22 cellular contexts compared by ENCODE assay signal in the genomic region with DNA sequence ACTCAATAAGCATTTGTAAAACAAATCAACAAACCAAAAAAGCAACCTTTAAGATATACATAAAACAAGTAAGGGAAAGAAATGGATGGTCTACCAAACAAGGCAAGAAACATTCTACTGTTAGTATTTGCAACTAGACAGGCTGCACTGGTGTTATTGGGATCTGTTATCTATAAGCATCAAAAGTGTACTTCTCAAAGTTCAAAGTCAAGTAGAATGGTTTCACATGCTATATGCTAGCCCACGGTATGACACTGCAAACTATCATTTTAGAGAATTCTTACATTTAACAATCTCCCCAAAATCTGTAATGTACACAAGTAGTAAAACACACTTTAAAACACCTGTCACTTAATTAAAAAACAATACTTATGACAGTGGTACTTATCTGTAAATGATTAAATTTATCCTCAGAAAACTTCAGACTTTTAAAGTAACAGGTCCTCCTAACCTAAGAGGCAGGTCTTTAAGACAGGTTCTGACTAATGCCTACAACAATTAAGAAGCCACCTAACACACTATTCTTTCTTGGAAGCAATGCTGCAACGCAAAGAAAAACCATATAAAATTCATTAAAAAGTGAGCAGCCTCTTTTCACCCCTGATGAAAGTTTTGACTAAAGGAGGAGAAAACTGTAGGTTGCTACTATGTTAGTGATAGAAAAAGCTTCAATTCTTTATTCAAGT. TPM values are rescaled to one million over a fixed set of nuclear protein-coding genes. Genes with fewer than 3 reads are reported as not detected.
DNase-seq lines count a peak whose midpoint lies in the region; ATAC-seq and TF ChIP-seq lines count a peak whose summit lies in the region.
"Had no signal": no experiment of that assay in that cellular context is flagged by ENCODE, and none has a peak within 500 bp of the region (broad histone marks: within the 10 kb centered on the region; RNA-seq: fewer than 3 reads in every experiment).

No MANE protein-coding gene starts in this region.

- no peak overlapping the region for H3K9ac ChIP-seq in Karpas-422 (ENCODE audit: low read length)
- H3K9ac ChIP-seq: BLaER1 treated with 17β-estradiol and CSF1 and Interleukin-3, amounts not matched to agents 10 nM and 100 nM had no signal

- peaks cover 4% of the 10 kb centered on the region for H3K9me3 Mint-ChIP-seq in activated CD4-positive, alpha-beta T cell treated with anti-CD3 and anti-CD28 coated beads for 36 hours (ENCODE audit: low read depth)
- peaks cover 5% of the 10 kb centered on the region for H3K9me3 Mint-ChIP-seq in activated CD4-positive, alpha-beta T cell treated with anti-CD3 and anti-CD28 coated beads, Interleukin-2, amount 10 ng/mL, durations not matched to agents 7 days and 5 days
- no peaks in the 10 kb centered on the region for H3K9me3 Mint-ChIP-seq in natural killer cell
- H3K9me3 Mint-ChIP-seq in natural killer cell treated with Interleukin-12 subunit alpha and Interleukin-12 subunit beta and Interleukin-15 and Interleukin-18, amount 100 ng/mL, for 72 hours, result no peaks in the 10 kb centered on the region
- no peaks in the 10 kb centered on the region for H3K9me3 Mint-ChIP-seq in central memory CD8-positive, alpha-beta T cell

- POLR2A ChIA-PET in activated CD4-positive, alpha-beta T cell treated with anti-CD3 and anti-CD28 coated beads for 36 hours (lab: Charles Lee), result no interaction called here
- POLR2A ChIA-PET in activated CD4-positive, alpha-beta T cell treated with anti-CD3 and anti-CD28 coated beads, Interleukin-2, amount 10 ng/mL, durations not matched to agents 7 days and 5 days (lab: Charles Lee), result no interaction called here

- intact Hi-C loops in activated CD4-positive, alpha-beta T cell treated with anti-CD3 and anti-CD28 coated beads for 36 hours (cut with DNase I, micrococcal nuclease), result no loop called here
- intact Hi-C loops in natural killer cell (cut with micrococcal nuclease) (no loop called here), sciatic nerve (cut with DNase I) (no loop called here)

- no peak overlapping the region for H2AFZ ChIP-seq in Karpas-422 (ENCODE audit: low read length)

- no peak overlapping the region for H3K27ac Mint-ChIP-seq in activated CD4-positive, alpha-beta T cell treated with anti-CD3 and anti-CD28 coated beads for 36 hours
- no peak overlapping the region for H3K27ac Mint-ChIP-seq in activated CD4-positive, alpha-beta T cell treated with anti-CD3 and anti-CD28 coated beads, Interleukin-2, amount 10 ng/mL, durations not matched to agents 7 days and 5 days
- H3K27ac Mint-ChIP-seq in natural killer cell, result peak overlapping the region; percentile 48 to 77
- peak overlapping the region in 1 of 2 donors; percentile 2 for H3K27ac Mint-ChIP-seq in natural killer cell treated with Interleukin-12 subunit alpha and Interleukin-12 subunit beta and Interleukin-15 and Interleukin-18, amount 100 ng/mL, for 72 hours
- H3K27ac Mint-ChIP-seq in central memory CD8-positive, alpha-beta T cell (ENCODE audit: low read depth), result peak overlapping the region; percentile 65

- H3K4me1 ChIP-seq in Karpas-422 (ENCODE audit: low read length), result peaks cover 41% of the 10 kb centered on the region
- H3K4me1 ChIP-seq: Peyer's patch had no signal

- peaks cover 24% of the 10 kb centered on the region for H4K20me1 ChIP-seq in Karpas-422 (ENCODE audit: insufficient read depth, low read depth, low read length)

- ATAC-seq in activated CD4-positive, alpha-beta T cell treated with anti-CD3 and anti-CD28 coated beads for 36 hours, result peak; percentile 59
- ATAC-seq in natural killer cell, result no peak
- no peak for ATAC-seq in natural killer cell treated with Interleukin-12 subunit alpha and Interleukin-12 subunit beta and Interleukin-15 and Interleukin-18, amount 100 ng/mL, for 72 hours
- ATAC-seq in central memory CD8-positive, alpha-beta T cell (replicated peaks; ENCODE audit: extremely low read depth, poor library complexity, severe bottlenecking), result no peak
- no peak for ATAC-seq in sciatic nerve
- ATAC-seq: CD8-positive, alpha-beta T cell; HCT116 had no signal

- no peak overlapping the region for H3K4me3 Mint-ChIP-seq in activated CD4-positive, alpha-beta T cell treated with anti-CD3 and anti-CD28 coated beads for 36 hours
- no peak overlapping the region for H3K4me3 Mint-ChIP-seq in activated CD4-positive, alpha-beta T cell treated with anti-CD3 and anti-CD28 coated beads, Interleukin-2, amount 10 ng/mL, durations not matched to agents 7 days and 5 days
- H3K4me3 Mint-ChIP-seq in natural killer cell, result no peak overlapping the region
- no peak overlapping the region for H3K4me3 Mint-ChIP-seq in natural killer cell treated with Interleukin-12 subunit alpha and Interleukin-12 subunit beta and Interleukin-15 and Interleukin-18, amount 100 ng/mL, for 72 hours
- no peak overlapping the region for H3K4me3 Mint-ChIP-seq in central memory CD8-positive, alpha-beta T cell
- H3K4me3 Mint-ChIP-seq: CD8-positive, alpha-beta T cell had no signal

- peaks cover 100% of the 10 kb centered on the region for H3K79me2 ChIP-seq in Karpas-422 (ENCODE audit: low read length)

- no peaks in the 10 kb centered on the region for H3K9me2 ChIP-seq in Karpas-422 (replicated peaks; ENCODE audit: insufficient read depth, low read length)

- no peaks in the 10 kb centered on the region for H3K27me3 Mint-ChIP-seq in activated CD4-positive, alpha-beta T cell treated with anti-CD3 and anti-CD28 coated beads for 36 hours
- H3K27me3 Mint-ChIP-seq in activated CD4-positive, alpha-beta T cell treated with anti-CD3 and anti-CD28 coated beads, Interleukin-2, amount 10 ng/mL, durations not matched to agents 7 days and 5 days, result no peaks in the 10 kb centered on the region
- no peaks in the 10 kb centered on the region for H3K27me3 Mint-ChIP-seq in natural killer cell (ENCODE audit: low read depth in 2 of 2)
- H3K27me3 Mint-ChIP-seq in natural killer cell treated with Interleukin-12 subunit alpha and Interleukin-12 subunit beta and Interleukin-15 and Interleukin-18, amount 100 ng/mL, for 72 hours, result no peaks in the 10 kb centered on the region
- H3K27me3 Mint-ChIP-seq in central memory CD8-positive, alpha-beta T cell, result no peaks in the 10 kb centered on the region

- no peak for TF ChIP-seq CTCF in natural killer cell (IDR thresholded peaks at IDR 0.05)

- no peaks in the 10 kb centered on the region for H3K27me3 ChIP-seq in Karpas-422 (ENCODE audit: low read length)
- H3K27me3 ChIP-seq: BLaER1 treated with 17β-estradiol and CSF1 and Interleukin-3, amounts not matched to agents 10 nM and 100 nM; Peyer's patch had no signal

- no peaks in the 10 kb centered on the region for H3K9me3 ChIP-seq in Karpas-422 (ENCODE audit: low read length)
- H3K9me3 ChIP-seq: Peyer's patch had no signal

- H3K36me3 ChIP-seq in Karpas-422 (ENCODE audit: insufficient read depth, low read length), result peaks cover 36% of the 10 kb centered on the region; the same call in 1 of the 2 replicates

- H3K4me3 ChIP-seq in Karpas-422 (ENCODE audit: low read length), result no peak overlapping the region
- H3K4me3 ChIP-seq: BLaER1 treated with 17β-estradiol and CSF1 and Interleukin-3, amounts not matched to agents 10 nM and 100 nM; Peyer's patch had no signal

- H3K27ac ChIP-seq in Karpas-422 (ENCODE audit: low read length), result no peak overlapping the region; the same call in 1 of the 2 replicates
- H3K27ac ChIP-seq: 22Rv1; BLaER1 treated with 17β-estradiol and CSF1 and Interleukin-3, amounts not matched to agents 10 nM and 100 nM; Peyer's patch had no signal

- peaks cover 65% of the 10 kb centered on the region for H3K36me3 Mint-ChIP-seq in activated CD4-positive, alpha-beta T cell treated with anti-CD3 and anti-CD28 coated beads for 36 hours (ENCODE audit: low read depth)
- peaks cover 64% of the 10 kb centered on the region for H3K36me3 Mint-ChIP-seq in activated CD4-positive, alpha-beta T cell treated with anti-CD3 and anti-CD28 coated beads, Interleukin-2, amount 10 ng/mL, durations not matched to agents 7 days and 5 days (ENCODE audit: low read depth)
- H3K36me3 Mint-ChIP-seq in natural killer cell, result peaks cover 7% of the 10 kb centered on the region
- H3K36me3 Mint-ChIP-seq in natural killer cell treated with Interleukin-12 subunit alpha and Interleukin-12 subunit beta and Interleukin-15 and Interleukin-18, amount 100 ng/mL, for 72 hours, result peaks cover 9% of the 10 kb centered on the region
- H3K36me3 Mint-ChIP-seq in central memory CD8-positive, alpha-beta T cell (ENCODE audit: insufficient read depth), result peaks cover 5% of the 10 kb centered on the region

- no peak overlapping the region for H3K4me2 ChIP-seq in Karpas-422 (ENCODE audit: low read depth, low read length, poor library complexity, severe bottlenecking)
- H3K4me2 ChIP-seq: BLaER1 treated with 17β-estradiol and CSF1 and Interleukin-3, amounts not matched to agents 10 nM and 100 nM had no signal

- H3K4me1 Mint-ChIP-seq in activated CD4-positive, alpha-beta T cell treated with anti-CD3 and anti-CD28 coated beads for 36 hours, result peaks cover 79% of the 10 kb centered on the region
- peaks cover 57% of the 10 kb centered on the region for H3K4me1 Mint-ChIP-seq in activated CD4-positive, alpha-beta T cell treated with anti-CD3 and anti-CD28 coated beads, Interleukin-2, amount 10 ng/mL, durations not matched to agents 7 days and 5 days
- H3K4me1 Mint-ChIP-seq in natural killer cell, result peaks cover 66 to 69% of the 10 kb centered on the region in 2 donors
- peaks cover 45 to 48% of the 10 kb centered on the region in 2 donors for H3K4me1 Mint-ChIP-seq in natural killer cell treated with Interleukin-12 subunit alpha and Interleukin-12 subunit beta and Interleukin-15 and Interleukin-18, amount 100 ng/mL, for 72 hours (ENCODE audit: low read depth in 2 of 2)
- peaks cover 61% of the 10 kb centered on the region for H3K4me1 Mint-ChIP-seq in central memory CD8-positive, alpha-beta T cell

- DNase-seq in activated CD4-positive, alpha-beta T cell treated with anti-CD3 and anti-CD28 coated beads for 36 hours, result no peak
- DNase-seq in activated CD4-positive, alpha-beta T cell treated with anti-CD3 and anti-CD28 coated beads, Interleukin-2, amount 10 ng/mL, durations not matched to agents 7 days and 5 days, result no peak
- no peak for DNase-seq in natural killer cell
- DNase-seq in natural killer cell treated with Interleukin-12 subunit alpha and Interleukin-12 subunit beta and Interleukin-15 and Interleukin-18, amount 100 ng/mL, for 72 hours (ENCODE audit: low spot score), result no peak
- no peak for DNase-seq in central memory CD8-positive, alpha-beta T cell (ENCODE audit: low spot score in 2 of 2)
- DNase-seq in cerebellar cortex (ENCODE audit: low spot score), result no peak
- DNase-seq in Karpas-422, result no peak
- DNase-seq in sciatic nerve (ENCODE audit: low spot score), result no peak
- DNase-seq: Calu3; CD8-positive, alpha-beta T cell; IMR-90; MV-4-11; NCI-H1105 treated with DMSO at 0.1 percent for 48 hours; NCI-H1694; NCI-H2081 treated with DMSO at 0.1 percent for 48 hours; NCI-H2171 treated with DMSO at 0.1 percent for 48 hours; NCI-H524 treated with DMSO at 0.1 percent for 48 hours; NCI-H82; Peyer's patch had no signal

- CTCF ChIA-PET in activated CD4-positive, alpha-beta T cell treated with anti-CD3 and anti-CD28 coated beads for 36 hours (lab: Charles Lee), result interaction anchor here (1.1 kb wide), 1 partner anchor 11 kb away, joined by 4 read pairs; no protein-coding TSS in a partner anchor
- CTCF ChIA-PET in activated CD4-positive, alpha-beta T cell treated with anti-CD3 and anti-CD28 coated beads, Interleukin-2, amount 10 ng/mL, durations not matched to agents 7 days and 5 days (lab: Charles Lee), result no interaction called here

RNA-seq across cellular contexts. Expression of a gene that starts 34.8 kb away (rescaled TPM):
- total RNA-seq in activated CD4-positive, alpha-beta T cell treated with anti-CD3 and anti-CD28 coated beads for 36 hours, result 100 to 1,000 TPM; 169 to 178 TPM
- total RNA-seq in activated CD4-positive, alpha-beta T cell treated with anti-CD3 and anti-CD28 coated beads, Interleukin-2, amount 10 ng/mL, durations not matched to agents 7 days and 5 days, result 100 to 1,000 TPM; 141 to 158 TPM
- 100 to 1,000 TPM; 138 to 160 (median 148) TPM for total RNA-seq in natural killer cell
- 100 to 1,000 TPM in 1 of 2 donors, 10 to 100 TPM in 1; 92.1 to 102 TPM for total RNA-seq in natural killer cell treated with Interleukin-12 subunit alpha and Interleukin-12 subunit beta and Interleukin-15 and Interleukin-18, amount 100 ng/mL, for 72 hours
- 153 and 163 TPM in 2 replicates for total RNA-seq in Karpas-422 (2014; rRNA removed; shearing (Covaris generic); ENCODE audit: low replicate concordance)
- 170 TPM for total RNA-seq in sciatic nerve

Comparison
In these comparisons a context has a peak if more than half of its experiments do, and no peak if none do; other contexts are left out.
1. H3K27ac Mint-ChIP-seq: peak in natural killer cell (2 of 2) and central memory CD8-positive, alpha-beta T cell (single experiment); none in activated CD4-positive, alpha-beta T cell treated with anti-CD3 and anti-CD28 coated beads for 36 hours (single experiment) and activated CD4-positive, alpha-beta T cell treated with anti-CD3 and anti-CD28 coated beads, Interleukin-2, amount 10 ng/mL, durations not matched to agents 7 days and 5 days (single experiment).